ENCODE assay signal across 8 cellular contexts in genomic region chr17:81440511-81441244, GRCh38. TPM values are rescaled to one million over a fixed set of nuclear protein-coding genes. Genes with fewer than 3 reads are reported as not detected.
DNase-seq lines count a peak whose midpoint lies in the region; ATAC-seq, FAIRE-seq and TF ChIP-seq lines count a peak whose summit lies in the region.

No MANE protein-coding gene starts in this region.

- no peaks in the 10 kb centered on the region for H3K36me3 ChIP-seq in fibroblast of lung (ENCODE audit: control insufficient read depth, insufficient read depth, low read length)

- H3K9ac ChIP-seq in fibroblast of lung (ENCODE audit: insufficient read depth, low read length) = no peak overlapping the region

- H3K9me3 ChIP-seq in fibroblast of lung (ENCODE audit: control insufficient read depth, insufficient read depth, low read depth, low read length) = no peaks in the 10 kb centered on the region

- H3K27me3 ChIP-seq in fibroblast of lung (ENCODE audit: control insufficient read depth, insufficient read depth, low read length) = no peaks in the 10 kb centered on the region

- no peak overlapping the region for H3K4me2 ChIP-seq in fibroblast of lung (ENCODE audit: extremely low read depth, insufficient read depth, low read length)

- H4K20me1 ChIP-seq in fibroblast of lung (ENCODE audit: control insufficient read depth, extremely low read depth, insufficient read depth, low read length) = no peaks in the 10 kb centered on the region

- TF ChIP-seq POLR2A in GM12891 (IDR thresholded peaks at IDR 0.05; ENCODE audit: low read depth, low read length) = no peak

- no peak overlapping the region for H2AFZ ChIP-seq in fibroblast of lung (ENCODE audit: low read length)

- DNase-seq in AML-193 (lab: John Stamatoyannopoulos, UW) (peak; percentile 4 to 23), GM12891 (ENCODE audit: insufficient read length, low spot score) (peak; percentile 93), NOMO-1 treated with DMSO at 0.1 percent for 48 hours (lab: John Stamatoyannopoulos, UW; ENCODE audit: unreplicated experiment) (peak; percentile 12), fibroblast of lung (ENCODE audit: low read depth in 2 of 2) (no peak), T-helper 1 cell (no peak)
- no peak for DNase-seq in activated naive CD4-positive, alpha-beta T cell treated with Interleukin-2 at 50 U/mL for 16 hours

- peak; percentile 19 to 47 for TF ChIP-seq CTCF in fibroblast of lung (conservative IDR thresholded peaks at IDR 0.05 in 1 of 2, IDR thresholded peaks at IDR 0.05 in 1 of 2; ENCODE audit: low read depth in 1 of 2, low read length in 2 of 2)

- no peaks in the 10 kb centered on the region for H3K79me2 ChIP-seq in fibroblast of lung (ENCODE audit: control insufficient read depth, insufficient read depth, low read length)

- ATAC-seq in GM19455 (IDR thresholded peaks at IDR 0.05; ENCODE audit: unreplicated experiment) = no peak
- no peak for ATAC-seq in HG03139 (IDR thresholded peaks at IDR 0.05; ENCODE audit: unreplicated experiment)

- H3K4me1 ChIP-seq in fibroblast of lung (ENCODE audit: control insufficient read depth, extremely low read depth, insufficient read depth, low read length) = peaks cover 2% of the 10 kb centered on the region

- H3K27ac ChIP-seq in fibroblast of lung (ENCODE audit: insufficient read depth, low read length) = no peak overlapping the region

- H3K4me3 ChIP-seq in fibroblast of lung (replicated peaks in 1 of 4; ENCODE audit: control extremely low read depth in 1 of 4, insufficient read depth in 1 of 4, low read depth in 3 of 4, low read length in 4 of 4) = no peak overlapping the region

- no peak for FAIRE-seq in GM12891 (lab: Jason Lieb, UNC)

TF ChIP-seq in GM12891, 5 proteins besides CTCF, POLR2A, EP300 and RAD21:
- TF ChIP-seq TAF1 (IDR thresholded peaks at IDR 0.05; ENCODE audit: low read depth, low read length) (no peak), SPI1 (IDR thresholded peaks at IDR 0.05; ENCODE audit: low read depth, low read length) (no peak), POLR2AphosphoS5 (IDR thresholded peaks at IDR 0.05; ENCODE audit: low read depth, low read length) (no peak), PAX5 (IDR thresholded peaks at IDR 0.05; ENCODE audit: insufficient read depth, low read length, severe bottlenecking) (no peak)

RNA-seq across cellular contexts. Expression of gene BAHCC1, which starts 45.4 kb away (rescaled TPM):
- polyA plus RNA-seq in GM12891 (2012; ENCODE audit: low read depth, missing spikeins) = 0.01 TPM
- total RNA-seq in fibroblast of lung = 3.9 and 7.3 TPM in 2 replicates
- polyA plus RNA-seq in fibroblast of lung = 1.5 and 1.8 TPM in 2 replicates
- 6.8 and 7.2 TPM in 2 replicates for polyA plus RNA-seq in fibroblast of lung (2012)
- 6.3 and 8.6 TPM in 2 replicates for polyA minus RNA-seq in fibroblast of lung (ENCODE audit: low replicate concordance)

Comparison
In these comparisons a context has a peak if more than half of its experiments do, and no peak if none do; other contexts are left out.
1. DNase-seq: peak in AML-193 (2 of 2), GM12891 (single experiment) and NOMO-1 treated with DMSO at 0.1 percent for 48 hours (single experiment); none in fibroblast of lung (0 of 2), activated naive CD4-positive, alpha-beta T cell treated with Interleukin-2 at 50 U/mL for 16 hours (single experiment) and T-helper 1 cell (0 of 5).